Comparison of ENCODE assay signal across 23 cellular contexts in genomic region chr4:21801661-21802355, GRCh38.
A peak's percentile ranks its signal among the peaks of the same experiment; 100 is the strongest.
DNase-seq lines count a peak whose midpoint lies in the region; ATAC-seq and TF ChIP-seq lines count a peak whose summit lies in the region.
"Had no signal": no experiment of that assay in that cellular context is flagged by ENCODE, and none has a peak within 500 bp of the region (broad histone marks: within the 10 kb centered on the region; RNA-seq: fewer than 3 reads in every experiment).

No MANE protein-coding gene starts in this region.

- H3K4me1 ChIP-seq in SJSA1 (replicated peaks), result peaks cover 24% of the 10 kb centered on the region
- no peaks in the 10 kb centered on the region for H3K4me1 ChIP-seq in fibroblast of lung (ENCODE audit: control insufficient read depth, extremely low read depth, insufficient read depth, low read length)
- peaks cover 20% of the 10 kb centered on the region for H3K4me1 ChIP-seq in osteoblast (ENCODE audit: insufficient read depth, low read length)
- H3K4me1 ChIP-seq: uterus had no signal

- H3K36me3 ChIP-seq in SJSA1, result no peaks in the 10 kb centered on the region
- no peaks in the 10 kb centered on the region for H3K36me3 ChIP-seq in fibroblast of lung (ENCODE audit: control insufficient read depth, insufficient read depth, low read length)
- H3K36me3 ChIP-seq in osteoblast (ENCODE audit: insufficient read depth, low read length), result no peaks in the 10 kb centered on the region
- H3K36me3 ChIP-seq: uterus had no signal

- H3K4me2 ChIP-seq in fibroblast of lung (ENCODE audit: extremely low read depth, insufficient read depth, low read length) (peak overlapping the region; percentile 59), osteoblast (ENCODE audit: insufficient read depth, low read length) (peak overlapping the region; percentile 34)
- H3K4me2 ChIP-seq: KMS-11 had no signal

- H3K9ac ChIP-seq in fibroblast of lung (ENCODE audit: insufficient read depth, low read length), result no peak overlapping the region
- H3K9ac ChIP-seq: KMS-11 had no signal

- H3K27ac ChIP-seq in SJSA1 (peak overlapping the region; percentile 99), fibroblast of lung (ENCODE audit: insufficient read depth, low read length) (no peak overlapping the region), osteoblast (ENCODE audit: low read depth, low read length) (peak overlapping the region; percentile 72)
- H3K27ac ChIP-seq: KMS-11, uterus had no signal

- H3K9me3 ChIP-seq in SJSA1 (replicated peaks) (no peaks in the 10 kb centered on the region), fibroblast of lung (ENCODE audit: control insufficient read depth, insufficient read depth, low read depth, low read length) (no peaks in the 10 kb centered on the region), osteoblast (ENCODE audit: low read depth, low read length) (no peaks in the 10 kb centered on the region)
- H3K9me3 ChIP-seq: uterus had no signal

- H4K20me1 ChIP-seq in fibroblast of lung (ENCODE audit: control insufficient read depth, extremely low read depth, insufficient read depth, low read length), result no peaks in the 10 kb centered on the region
- no peaks in the 10 kb centered on the region for H4K20me1 ChIP-seq in osteoblast (ENCODE audit: insufficient read depth, low read length)

- ATAC-seq in HG02759 (IDR thresholded peaks at IDR 0.05; ENCODE audit: unreplicated experiment), result no peak
- ATAC-seq: T-helper 17 cell had no signal

- no peak overlapping the region for H2AFZ ChIP-seq in fibroblast of lung (ENCODE audit: low read length)
- no peak overlapping the region for H2AFZ ChIP-seq in osteoblast (ENCODE audit: low read length)

- H3K27me3 ChIP-seq in SJSA1 (replicated peaks), result no peaks in the 10 kb centered on the region
- no peaks in the 10 kb centered on the region for H3K27me3 ChIP-seq in fibroblast of lung (ENCODE audit: control insufficient read depth, insufficient read depth, low read length)
- H3K27me3 ChIP-seq in osteoblast (ENCODE audit: insufficient read depth, low read length), result no peaks in the 10 kb centered on the region
- H3K27me3 ChIP-seq: uterus had no signal

- H3K4me3 ChIP-seq in SJSA1 (no peak overlapping the region), fibroblast of lung (replicated peaks in 1 of 4; ENCODE audit: control extremely low read depth in 1 of 4, insufficient read depth in 1 of 4, low read depth in 3 of 4, low read length in 4 of 4) (no peak overlapping the region), osteoblast (ENCODE audit: insufficient read depth, low read length) (no peak overlapping the region)
- H3K4me3 ChIP-seq: uterus had no signal

- TF ChIP-seq CTCF in fibroblast of lung (conservative IDR thresholded peaks at IDR 0.05 in 1 of 2, IDR thresholded peaks at IDR 0.05 in 1 of 2; ENCODE audit: low read depth in 1 of 2, low read length in 2 of 2) (no peak), osteoblast (IDR thresholded peaks at IDR 0.05; ENCODE audit: extremely low read depth, low read depth, low read length) (no peak)

- DNase-seq in EH (ENCODE audit: low read depth), result peak; percentile 57
- DNase-seq in SJSA1 (ENCODE audit: low read depth in 1 of 2, low spot score in 2 of 2), result peak in 1 of 2 experiments; percentile 61
- peak in 1 of 2 donors; percentile 63 for DNase-seq in fibroblast of lung (ENCODE audit: low read depth in 2 of 2)
- DNase-seq in osteoblast (ENCODE audit: insufficient read length, low spot score, missing footprints), result peak; percentile 9
- DNase-seq in NCI-H82 (lab: John Stamatoyannopoulos, UW), result no peak
- no peak for DNase-seq in cortex of kidney (lab: John Stamatoyannopoulos, UW)
- DNase-seq in NOMO-1 treated with DMSO at 0.1 percent for 48 hours (lab: John Stamatoyannopoulos, UW; ENCODE audit: unreplicated experiment), result no peak
- DNase-seq: activated CD4-positive, alpha-beta T cell treated with anti-CD3 and anti-CD28 coated beads, Interleukin-2, amount 10 ng/mL, durations not matched to agents 7 days and 5 days; activated CD8-positive, alpha-beta memory T cell treated with anti-CD3 and anti-CD28 coated beads, Interleukin-2, amount 50 U/mL, for 4 hours; amygdala; cerebellar nuclear complex; DMS79 treated with DMSO at 0.1 percent for 48 hours; hippocampal formation; NCI-H1092 treated with DMSO at 0.1 percent for 48 hours; NCI-H2081; NCI-H524; SHP77 treated with DMSO at 0.1 percent for 48 hours; stimulated activated CD4-positive, alpha-beta T cell treated with anti-CD3 and anti-CD28 coated beads, Interleukin-12 subunit alpha, Interleukin-12 subunit beta, amount 100 ng/mL, for 4 hours; stimulated activated CD8-positive, alpha-beta memory T cell treated with anti-CD3 and anti-CD28 coated beads, Interleukin-4, amount 100 ng/mL, for 48 hours; T-helper 17 cell; uterus had no signal

- no peaks in the 10 kb centered on the region for H3K79me2 ChIP-seq in fibroblast of lung (ENCODE audit: control insufficient read depth, insufficient read depth, low read length)
- H3K79me2 ChIP-seq in osteoblast (ENCODE audit: insufficient read depth, low read length), result no peaks in the 10 kb centered on the region

Comparison
In these comparisons a context has a peak if more than half of its experiments do, and no peak if none do; other contexts are left out.
1. DNase-seq: peak in EH (single experiment) and osteoblast (single experiment); none in NCI-H82 (single experiment), cortex of kidney (single experiment) and NOMO-1 treated with DMSO at 0.1 percent for 48 hours (single experiment).